18 cellular contexts compared by ENCODE assay signal in genomic region chr5:302951-303350, GRCh38.
"Had no signal": no experiment of that assay in that cellular context is flagged by ENCODE, and none has a peak within 500 bp of the region (broad histone marks: within the 10 kb centered on the region; RNA-seq: fewer than 3 reads in every experiment).

No MANE protein-coding gene starts in this region.

- H3K9me3 Mint-ChIP-seq: activated T-helper 17 cell treated with anti-CD3 and anti-CD28 coated beads, Interleukin-2, amount 50 U/mL, for 72 hours; naive thymus-derived CD4-positive, alpha-beta T cell had no signal

- H3K27me3 Mint-ChIP-seq: activated CD8-positive, alpha-beta memory T cell treated with anti-CD3 and anti-CD28 coated beads, Interleukin-2, amount 10 ng/mL, durations not matched to agents 7 days and 5 days; activated T-helper 17 cell treated with anti-CD3 and anti-CD28 coated beads, Interleukin-2, amount 50 U/mL, for 72 hours; naive thymus-derived CD4-positive, alpha-beta T cell had no signal

- FAIRE-seq: frontal cortex, kidney had no signal

- H3K9me3 ChIP-seq: breast epithelium, left ventricle myocardium inferior, tibial nerve had no signal

- H3K4me3 Mint-ChIP-seq: activated CD8-positive, alpha-beta memory T cell treated with anti-CD3 and anti-CD28 coated beads, Interleukin-2, amount 10 ng/mL, durations not matched to agents 7 days and 5 days; activated T-helper 17 cell treated with anti-CD3 and anti-CD28 coated beads, Interleukin-2, amount 50 U/mL, for 72 hours had no signal

- DNase-seq: activated CD4-positive, alpha-beta T cell treated with anti-CD3 and anti-CD28 coated beads, Interleukin-2, amount 50 U/mL, for 48 hours; activated CD8-positive, alpha-beta memory T cell treated with anti-CD3 and anti-CD28 coated beads, Interleukin-2, amount 10 ng/mL, durations not matched to agents 7 days and 5 days; activated naive CD4-positive, alpha-beta T cell treated with Interleukin-2 at 50 U/mL for 16 hours; cortex of kidney; hypothalamus; kidney; left ventricle myocardium inferior; mammary epithelial cell; naive thymus-derived CD4-positive, alpha-beta T cell; stimulated activated CD8-positive, alpha-beta memory T cell treated with anti-CD3 and anti-CD28 coated beads, Interleukin-4, amount 100 ng/mL, for 48 hours; stimulated activated naive CD8-positive, alpha-beta T cell treated with anti-CD3 and anti-CD28 coated beads, Interleukin-15, Interleukin-2, amounts not matched to agents 100 U/mL and 50 U/mL, for 24 hours; SW 1271; T-helper 2 cell; WERI-Rb-1 had no signal

- H3K27ac ChIP-seq: breast epithelium, left ventricle myocardium inferior, tibial nerve, WERI-Rb-1 had no signal

- H3K27ac Mint-ChIP-seq: activated CD8-positive, alpha-beta memory T cell treated with anti-CD3 and anti-CD28 coated beads, Interleukin-2, amount 10 ng/mL, durations not matched to agents 7 days and 5 days; activated T-helper 17 cell treated with anti-CD3 and anti-CD28 coated beads, Interleukin-2, amount 50 U/mL, for 72 hours had no signal

- H3K36me3 ChIP-seq: breast epithelium had no signal

- H3K4me1 ChIP-seq: breast epithelium had no signal

- H3K4me1 Mint-ChIP-seq: activated CD8-positive, alpha-beta memory T cell treated with anti-CD3 and anti-CD28 coated beads, Interleukin-2, amount 10 ng/mL, durations not matched to agents 7 days and 5 days had no signal

- H3K27me3 ChIP-seq: breast epithelium, tibial nerve had no signal

- ATAC-seq: activated CD8-positive, alpha-beta memory T cell treated with anti-CD3 and anti-CD28 coated beads, Interleukin-2, amount 10 ng/mL, durations not matched to agents 7 days and 5 days; activated T-helper 17 cell treated with anti-CD3 and anti-CD28 coated beads, Interleukin-2, amount 50 U/mL, for 72 hours; naive thymus-derived CD4-positive, alpha-beta T cell; stimulated activated naive CD8-positive, alpha-beta T cell treated with anti-CD3 and anti-CD28 coated beads, Interleukin-15, Interleukin-2, amounts not matched to agents 100 U/mL and 50 U/mL, for 24 hours had no signal

- H3K4me3 ChIP-seq: breast epithelium, left ventricle myocardium inferior, tibial nerve had no signal
